Comparison of ENCODE assay signal across 1 cellular context in genomic region chr12:6834873-6835272, GRCh38.
TF ChIP-seq lines count a peak whose summit lies in the region.

No MANE protein-coding gene starts in this region.

TF ChIP-seq in HEK293, 187 proteins besides CTCF, POLR2A, EP300 and RAD21:
- TF ChIP-seq ZNF76 (tag by site-specific recombination; IDR thresholded peaks at IDR 0.05; ENCODE audit: borderline replicate concordance, low read depth) = peak; percentile 66
- no peak for TF ChIP-seq KLF17 (tag by site-specific recombination; IDR thresholded peaks at IDR 0.05)
TF ChIP-seq in HEK293: peak in this region for 1.
